23 cellular contexts compared by ENCODE assay signal in genomic region chr13:22135446-22135845, GRCh38.
"Had no signal": no experiment of that assay in that cellular context is flagged by ENCODE, and none has a peak within 500 bp of the region (broad histone marks: within the 10 kb centered on the region; RNA-seq: fewer than 3 reads in every experiment).

No MANE protein-coding gene starts in this region.

- ATAC-seq: heart right ventricle; left cardiac atrium; left ventricle myocardium superior; naive thymus-derived CD4-positive, alpha-beta T cell; sciatic nerve had no signal

- H3K4me1 ChIP-seq: heart right ventricle, stomach, transverse colon, uterus had no signal

- H3K36me3 ChIP-seq: heart right ventricle, neutrophil, stomach, thoracic aorta, transverse colon, uterus had no signal

- DNase-seq: cortex of kidney; dorsolateral prefrontal cortex; effector CD8-positive, alpha-beta T cell; heart right ventricle; immature natural killer cell; kidney; left cardiac atrium; left ventricle myocardium superior; mesenchymal stem cell; naive thymus-derived CD4-positive, alpha-beta T cell; nephron progenitor cell; stimulated activated CD4-positive, alpha-beta T cell treated with anti-CD3 and anti-CD28 coated beads, Interleukin-2, amount 100 ng/mL, for 24 hours; stimulated activated CD4-positive, alpha-beta T cell treated with anti-CD3 and anti-CD28 coated beads, Interleukin-4, amount 100 ng/mL, for 4 hours; stimulated activated naive CD4-positive, alpha-beta T cell; stomach; substantia nigra; transverse colon; uterus had no signal

- H3K27ac ChIP-seq: dorsolateral prefrontal cortex, heart right ventricle, neutrophil, skin epidermis, stomach, thoracic aorta, transverse colon, uterus had no signal

- H3K9me3 ChIP-seq: heart right ventricle, neutrophil, stomach, thoracic aorta, transverse colon, uterus had no signal

- H3K27me3 ChIP-seq: dorsolateral prefrontal cortex, heart right ventricle, neutrophil, stomach, transverse colon, uterus had no signal

- H3K4me3 ChIP-seq: dorsolateral prefrontal cortex, heart right ventricle, lung, skin epidermis, stomach, thoracic aorta, transverse colon, uterus had no signal
